In genomic region chr19:47013041-47013517, GRCh38 we compare ENCODE assay signal across 7 cellular contexts. TPM values are rescaled to one million over a fixed set of nuclear protein-coding genes. Genes with fewer than 3 reads are reported as not detected.
DNase-seq lines count a peak whose midpoint lies in the region; ATAC-seq and TF ChIP-seq lines count a peak whose summit lies in the region.

No MANE protein-coding gene starts in this region.

- no peaks in the 10 kb centered on the region for H3K27me3 ChIP-seq in hepatocyte
- H3K27me3 ChIP-seq in skeletal muscle satellite cell (ENCODE audit: control insufficient read depth, insufficient read depth, low read length): no peaks in the 10 kb centered on the region

- H3K4me1 ChIP-seq in hepatocyte (ENCODE audit: insufficient read depth): no peaks in the 10 kb centered on the region
- H3K4me1 ChIP-seq in skeletal muscle satellite cell (ENCODE audit: control insufficient read depth, insufficient read depth, low read length): no peaks in the 10 kb centered on the region

- H3K4me2 ChIP-seq in hepatocyte: no peak overlapping the region
- H3K4me2 ChIP-seq in skeletal muscle satellite cell (ENCODE audit: low read length): peak overlapping the region; percentile 70

- H3K4me3 ChIP-seq in GM12865 (ENCODE audit: low read depth, low read length) (no peak overlapping the region), hepatocyte (no peak overlapping the region), skeletal muscle satellite cell (ENCODE audit: low read length) (peak overlapping the region; percentile 44)

- H3K79me2 ChIP-seq in hepatocyte: no peaks in the 10 kb centered on the region

- no peak overlapping the region for H3K27ac ChIP-seq in hepatocyte

- no peak overlapping the region for H3K9ac ChIP-seq in skeletal muscle satellite cell (ENCODE audit: low read depth, low read length)

- H4K20me1 ChIP-seq in hepatocyte (ENCODE audit: insufficient read depth, poor library complexity, severe bottlenecking): no peaks in the 10 kb centered on the region

- H3K9me3 ChIP-seq in hepatocyte (ENCODE audit: low read depth): no peaks in the 10 kb centered on the region
- H3K9me3 ChIP-seq in skeletal muscle satellite cell (replicated peaks; ENCODE audit: low read length): no peaks in the 10 kb centered on the region

- no peak for ATAC-seq in GM18861 (IDR thresholded peaks at IDR 0.05; ENCODE audit: unreplicated experiment)

- H3K36me3 ChIP-seq in hepatocyte (replicated peaks; ENCODE audit: insufficient read depth, low read depth) (no peaks in the 10 kb centered on the region), skeletal muscle satellite cell (ENCODE audit: insufficient read depth, low read length) (no peaks in the 10 kb centered on the region)

- no peak overlapping the region for H2AFZ ChIP-seq in hepatocyte

- TF ChIP-seq CTCF in GM12865 (IDR thresholded peaks at IDR 0.05; ENCODE audit: insufficient read depth, low read depth, low read length, missing control alignments) (peak; percentile 99), hepatocyte (IDR thresholded peaks at IDR 0.05; ENCODE audit: poor library complexity) (peak; percentile 99)

- WGBS in hepatocyte (ENCODE audit: low lambda C conversion rate, missing lambda C conversion rate): 15% methylated on average over 16 of the region's 16 CpGs

- DNase-seq in GM12865 (ENCODE audit: low read depth) (peak; percentile 48), NCI-H1092 treated with DMSO at 0.1 percent for 48 hours (lab: John Stamatoyannopoulos, UW) (peak; percentile 51), T1000 (lab: John Stamatoyannopoulos, UW) (peak; percentile 62), anterior cingulate cortex (lab: John Stamatoyannopoulos, UW) (peak in 56 of 58 donors; percentile 9 to 87 (median 67)), hepatocyte (ENCODE audit: low spot score) (peak; percentile 84)

- H3K9me2 ChIP-seq in hepatocyte (replicated peaks; ENCODE audit: insufficient read depth): no peaks in the 10 kb centered on the region

RNA-seq across cellular contexts. Expression of gene NPAS1, which starts 6.6 kb away (rescaled TPM):
- total RNA-seq in hepatocyte: 0.20 and 0.23 TPM in 2 replicates
- polyA plus RNA-seq in hepatocyte: 4.5 and 5.5 TPM in 2 replicates
- 3.7 and 4.3 TPM in 2 replicates for total RNA-seq in skeletal muscle satellite cell (2012; rRNA removed)

RNA-seq across cellular contexts. Expression of gene TMEM160, which starts 35.3 kb away (rescaled TPM):
- 21.1 and 31.0 TPM in 2 replicates for total RNA-seq in hepatocyte
- polyA plus RNA-seq in hepatocyte: 71.7 and 91.7 TPM in 2 replicates
- total RNA-seq in skeletal muscle satellite cell (2012; rRNA removed): 23.8 and 28.4 TPM in 2 replicates
